25 cellular contexts compared by ENCODE assay signal in genomic region chr14:97298775-97299174, GRCh38.
"Had no signal": no experiment of that assay in that cellular context is flagged by ENCODE, and none has a peak within 500 bp of the region (broad histone marks: within the 10 kb centered on the region; RNA-seq: fewer than 3 reads in every experiment).

No MANE protein-coding gene starts in this region.

- H3K4me1 ChIP-seq: breast epithelium, foreskin keratinocyte, left lung, pancreas, psoas muscle, right atrium auricular region, spleen, testis, uterus had no signal

- H3K27ac ChIP-seq: breast epithelium, foreskin keratinocyte, left lung, neutrophil, pancreas, psoas muscle, right atrium auricular region, spleen, testis, uterus had no signal

- H3K36me3 ChIP-seq: breast epithelium, left lung, neutrophil, pancreas, right atrium auricular region, spleen, uterus had no signal

- H3K4me1 Mint-ChIP-seq: nephron had no signal

- H3K9me3 Mint-ChIP-seq: activated T-cell treated with anti-CD3 and anti-CD28 coated beads, Interleukin-2, amount 50 U/mL, for 4 hours; activated T-helper 2 cell treated with anti-CD3 and anti-CD28 coated beads, Interferon-gamma antibody, Interleukin-2, Interleukin-4, amounts not matched to agents 10 μg/mL and 5 μg/mL and 100 μg/mL, durations not matched to agents 14 hours and 24 hours and 36 hours; central memory CD8-positive, alpha-beta T cell; immature natural killer cell; mesothelial cell of epicardium; nephron had no signal

- H3K4me3 ChIP-seq: breast epithelium, left lung, pancreas, psoas muscle, right atrium auricular region, spleen, testis, uterus had no signal

- DNase-seq: activated CD4-positive, alpha-beta T cell treated with anti-CD3 and anti-CD28 coated beads for 4 hours; activated CD4-positive, CD25-positive, alpha-beta regulatory T cell; activated CD8-positive, alpha-beta memory T cell treated with anti-CD3 and anti-CD28 coated beads, Interleukin-2, amount 50 U/mL, for 48 hours; activated naive CD4-positive, alpha-beta T cell; activated T-cell treated with anti-CD3 and anti-CD28 coated beads, Interleukin-2, amount 50 U/mL, for 4 hours; effector memory CD4-positive, alpha-beta T cell; foreskin keratinocyte; immature natural killer cell; kidney glomerular epithelial cell; pancreas; psoas muscle; spleen; stimulated activated CD4-positive, alpha-beta T cell treated with anti-CD3 and anti-CD28 coated beads, Interleukin-4, amount 100 ng/mL, for 1 hour; trophoblast cell; uterus had no signal

- H3K36me3 Mint-ChIP-seq: activated naive CD8-positive, alpha-beta T cell; immature natural killer cell; mesothelial cell of epicardium had no signal

- ATAC-seq: activated T-cell treated with anti-CD3 and anti-CD28 coated beads, Interleukin-2, amount 50 U/mL, for 4 hours; foreskin keratinocyte; left lung; pancreas; psoas muscle had no signal

- H3K27ac Mint-ChIP-seq: activated naive CD8-positive, alpha-beta T cell; activated T-helper 2 cell treated with anti-CD3 and anti-CD28 coated beads, Interferon-gamma antibody, Interleukin-2, Interleukin-4, amounts not matched to agents 10 μg/mL and 5 μg/mL and 100 μg/mL, durations not matched to agents 14 hours and 24 hours and 36 hours; immature natural killer cell; mesothelial cell of epicardium; nephron had no signal

- H3K4me3 Mint-ChIP-seq: activated naive CD8-positive, alpha-beta T cell; activated T-cell treated with anti-CD3 and anti-CD28 coated beads, Interleukin-2, amount 50 U/mL, for 4 hours; central memory CD8-positive, alpha-beta T cell; mesothelial cell of epicardium; nephron had no signal

- H3K27me3 ChIP-seq: right atrium auricular region, testis, uterus had no signal

- H3K9me3 ChIP-seq: breast epithelium, left lung, neutrophil, pancreas, psoas muscle, right atrium auricular region, spleen, testis, uterus had no signal
